ENCODE assay signal across 8 cellular contexts in genomic region chr7:74061840-74062539, GRCh38. TPM values are rescaled to one million over a fixed set of nuclear protein-coding genes. Genes with fewer than 3 reads are reported as not detected.
DNase-seq lines count a peak whose midpoint lies in the region; ATAC-seq and TF ChIP-seq lines count a peak whose summit lies in the region.

No MANE protein-coding gene starts in this region.

- WGBS in gastroesophageal sphincter (ENCODE audit: low coverage in 1 of 2), 2 donors: 0% methylated on average over 6 of the region's 20 CpGs; no CpG with 5 or more reads in 1 of the 2 donors
- no CpG with 5 or more reads among the region's 20 CpGs for WGBS in trophoblast cell (ENCODE audit: extremely low coverage, insufficient coverage, insufficient read length)

- no peak overlapping the region for H4K12ac ChIP-seq in trophoblast cell (ENCODE audit: low read depth, low read length)

- H3K4ac ChIP-seq in trophoblast cell (ENCODE audit: low read depth, low read length): no peak overlapping the region

- H3K27me3 ChIP-seq in gastroesophageal sphincter (no peaks in the 10 kb centered on the region), trophoblast cell (ENCODE audit: insufficient read depth, low read length) (no peaks in the 10 kb centered on the region)

- no peak overlapping the region for H4K91ac ChIP-seq in trophoblast cell (ENCODE audit: low read depth, low read length)

- TF ChIP-seq POLR2A in gastroesophageal sphincter (IDR thresholded peaks at IDR 0.05): no peak

- H3K36me3 ChIP-seq in gastroesophageal sphincter (peaks cover 0 to 94% of the 10 kb centered on the region in 2 donors), trophoblast cell (ENCODE audit: control insufficient read depth in 1 of 2, insufficient read depth in 2 of 2, low read length in 2 of 2) (no peaks in the 10 kb centered on the region)

- no peaks in the 10 kb centered on the region for H3K9me3 Mint-ChIP-seq in activated naive CD4-positive, alpha-beta T cell treated with anti-CD3 and anti-CD28 coated beads for 36 hours
- H3K9me3 Mint-ChIP-seq in type B pancreatic cell: no peaks in the 10 kb centered on the region

- H3K18ac ChIP-seq in trophoblast cell (ENCODE audit: low read length): no peak overlapping the region

- intact Hi-C loops in activated naive CD4-positive, alpha-beta T cell treated with anti-CD3 and anti-CD28 coated beads for 36 hours (cut with micrococcal nuclease): no loop called here

- H2BK12ac ChIP-seq in trophoblast cell (ENCODE audit: low read length): no peak overlapping the region

- no peak overlapping the region for H3K14ac ChIP-seq in trophoblast cell (ENCODE audit: low read length)

- no peak overlapping the region for H2BK5ac ChIP-seq in trophoblast cell (ENCODE audit: low read depth, low read length, poor library complexity)

- no peaks in the 10 kb centered on the region for H3K4me1 Mint-ChIP-seq in activated naive CD4-positive, alpha-beta T cell treated with anti-CD3 and anti-CD28 coated beads for 36 hours (ENCODE audit: low read depth)
- no peaks in the 10 kb centered on the region for H3K4me1 Mint-ChIP-seq in type B pancreatic cell (ENCODE audit: unreplicated experiment)

- no peak overlapping the region for H3K4me3 Mint-ChIP-seq in activated naive CD4-positive, alpha-beta T cell treated with anti-CD3 and anti-CD28 coated beads for 36 hours
- H3K4me3 Mint-ChIP-seq in type B pancreatic cell: peak overlapping the region; percentile 36

- no peaks in the 10 kb centered on the region for H3K79me2 ChIP-seq in trophoblast cell (ENCODE audit: control insufficient read depth, insufficient read depth, low read length, poor library complexity)

- no peak overlapping the region for H4K8ac ChIP-seq in trophoblast cell (ENCODE audit: low read depth, low read length)

- H2BK120ac ChIP-seq in trophoblast cell (ENCODE audit: insufficient read depth, low read length, poor library complexity): no peak overlapping the region

- CTCF ChIA-PET in RWPE1 (lab: Yijun Ruan, JAX): interaction anchor here (0.6 kb wide), 1 partner anchor 137 kb away, joined by 3 read pairs; no protein-coding TSS in a partner anchor
- CTCF ChIA-PET in activated naive CD4-positive, alpha-beta T cell treated with anti-CD3 and anti-CD28 coated beads for 36 hours (lab: Charles Lee): no interaction called here

- H3K4me1 ChIP-seq in gastroesophageal sphincter (peaks cover 0 to 46% (median 4%) of the 10 kb centered on the region in 3 donors), trophoblast cell (ENCODE audit: control insufficient read depth in 1 of 2, insufficient read depth in 2 of 2, low read length in 2 of 2) (no peaks in the 10 kb centered on the region)

- TF ChIP-seq CTCF in RWPE1 (conservative IDR thresholded peaks at IDR 0.05; ENCODE audit: low read depth) (no peak), gastroesophageal sphincter (IDR thresholded peaks at IDR 0.05) (no peak), type B pancreatic cell (conservative IDR thresholded peaks at IDR 0.05) (no peak)

- POLR2A ChIA-PET in RWPE1 (lab: Yijun Ruan, JAX; ENCODE audit: low non-redundant PET): no interaction called here

- no peak overlapping the region for H3K9ac ChIP-seq in trophoblast cell (ENCODE audit: low read length)

- DNase-seq in AG08396 (ENCODE audit: low spot score) (peak; percentile 95), HCEC 1CT (peak; percentile 96), RWPE1 (ENCODE audit: low spot score) (peak; percentile 78), trophoblast cell (peak; percentile 88 to 93), type B pancreatic cell (ENCODE audit: extremely low spot score, unreplicated experiment) (no peak), NCI-H446 (lab: John Stamatoyannopoulos, UW) (no peak)
- peak; percentile 25 for DNase-seq in activated naive CD4-positive, alpha-beta T cell treated with anti-CD3 and anti-CD28 coated beads for 36 hours

- no peak overlapping the region for H3K23ac ChIP-seq in trophoblast cell (ENCODE audit: low read length)

- H3K27me3 Mint-ChIP-seq in activated naive CD4-positive, alpha-beta T cell treated with anti-CD3 and anti-CD28 coated beads for 36 hours (ENCODE audit: low read depth): peaks cover 5% of the 10 kb centered on the region
- H3K27me3 Mint-ChIP-seq in type B pancreatic cell: peaks cover 9% of the 10 kb centered on the region

- H3K27ac ChIP-seq in RWPE1 (peak overlapping the region; percentile 94), gastroesophageal sphincter (peak overlapping the region; percentile 48 to 92 (median 90)), trophoblast cell (ENCODE audit: low read depth, low read length) (no peak overlapping the region)

- no peaks in the 10 kb centered on the region for H3K36me3 Mint-ChIP-seq in activated naive CD4-positive, alpha-beta T cell treated with anti-CD3 and anti-CD28 coated beads for 36 hours (ENCODE audit: low read depth)
- H3K36me3 Mint-ChIP-seq in type B pancreatic cell: no peaks in the 10 kb centered on the region

- peak; percentile 93 for ATAC-seq in gastroesophageal sphincter

- H3K4me3 ChIP-seq in gastroesophageal sphincter (peak overlapping the region in 1 of 2 donors; percentile 25), trophoblast cell (ENCODE audit: low read depth, low read length) (no peak overlapping the region)

- no peak overlapping the region for H2AFZ ChIP-seq in trophoblast cell (ENCODE audit: insufficient read depth, low read length, poor library complexity)

- no peak for TF ChIP-seq EP300 in gastroesophageal sphincter (IDR thresholded peaks at IDR 0.05)

- H3K9me3 ChIP-seq in gastroesophageal sphincter (no peaks in the 10 kb centered on the region), trophoblast cell (ENCODE audit: insufficient read depth, low read depth, low read length) (peaks cover 9% of the 10 kb centered on the region)

- no peak overlapping the region for H2AK5ac ChIP-seq in trophoblast cell (ENCODE audit: low read length)

- no peak overlapping the region for H3K4me2 ChIP-seq in trophoblast cell (ENCODE audit: low read length)

- H3K27ac Mint-ChIP-seq in activated naive CD4-positive, alpha-beta T cell treated with anti-CD3 and anti-CD28 coated beads for 36 hours: no peak overlapping the region
- peak overlapping the region; percentile 77 for H3K27ac Mint-ChIP-seq in type B pancreatic cell

- no peaks in the 10 kb centered on the region for H3K79me1 ChIP-seq in trophoblast cell (ENCODE audit: low read length)

RNA-seq across cellular contexts. Expression of gene LIMK1, which starts 21.6 kb away (rescaled TPM):
- 1 to 10 TPM; 7.9 to 9.2 TPM for total RNA-seq in activated naive CD4-positive, alpha-beta T cell treated with anti-CD3 and anti-CD28 coated beads for 36 hours
- total RNA-seq in gastroesophageal sphincter (10 to 100 TPM in 3 of 4 donors, 1 to 10 TPM in 1; 7.2 to 20.6 (median 13.2) TPM), type B pancreatic cell (ENCODE audit: low replicate concordance) (34.6 and 46.6 TPM in 2 replicates)
- polyA plus RNA-seq in trophoblast cell (2013): 23.7 and 23.9 TPM in 2 replicates

RNA-seq across cellular contexts. Expression of gene ELN, which starts 34.0 kb away (rescaled TPM):
- total RNA-seq in activated naive CD4-positive, alpha-beta T cell treated with anti-CD3 and anti-CD28 coated beads for 36 hours: under 1 TPM; 0.07 to 0.19 TPM
- total RNA-seq in gastroesophageal sphincter (100 to 1,000 TPM; 316 to 703 (median 441) TPM), type B pancreatic cell (ENCODE audit: low replicate concordance) (8.8 TPM in 1 of 2 replicates, not detected in the other)
- 3.1 and 3.2 TPM in 2 replicates for polyA plus RNA-seq in trophoblast cell (2013)

Comparison
In these comparisons a context has a peak if more than half of its experiments do, and no peak if none do; other contexts are left out.
1. DNase-seq: peak in AG08396 (single experiment), HCEC 1CT (single experiment), RWPE1 (single experiment), activated naive CD4-positive, alpha-beta T cell treated with anti-CD3 and anti-CD28 coated beads for 36 hours (single experiment) and trophoblast cell (2 of 2); none in type B pancreatic cell (single experiment) and NCI-H446 (0 of 2).
2. RNA of gene ELN, which starts 34.0 kb away (total RNA-seq): 316 to 703 TPM in gastroesophageal sphincter; 8.8 TPM in type B pancreatic cell and 0.07 to 0.19 TPM in activated naive CD4-positive, alpha-beta T cell treated with anti-CD3 and anti-CD28 coated beads for 36 hours; every median in the first group is over 10 times any median in the second.